In genomic region chrY:22301815-22302214, GRCh38 we compare ENCODE assay signal across 10 cellular contexts.
"Had no signal": no experiment of that assay in that cellular context is flagged by ENCODE, and none has a peak within 500 bp of the region (broad histone marks: within the 10 kb centered on the region; RNA-seq: fewer than 3 reads in every experiment).

No MANE protein-coding gene starts in this region.

- H3K9ac ChIP-seq: KMS-11 had no signal

- H3K27me3 Mint-ChIP-seq: IgD-negative memory B cell had no signal

- H3K9me3 Mint-ChIP-seq: IgD-negative memory B cell had no signal

- H3K36me3 Mint-ChIP-seq: IgD-negative memory B cell had no signal

- H3K27ac ChIP-seq: HL-60, KMS-11 had no signal

- H3K4me3 ChIP-seq: K562 had no signal

- H3K4me3 Mint-ChIP-seq: IgD-negative memory B cell had no signal

- H3K4me1 Mint-ChIP-seq: IgD-negative memory B cell had no signal

- H3K4me2 ChIP-seq: KMS-11 had no signal

- FAIRE-seq: HepG2, HTR-8/SVneo, K562 had no signal

- DNase-seq: IMR-90, Karpas-422, KBM-7, KG1 had no signal

- H3K27ac Mint-ChIP-seq: IgD-negative memory B cell had no signal

- ATAC-seq: HepG2, K562 had no signal
